Comparison of ENCODE assay signal across 12 cellular contexts in the genomic region with DNA sequence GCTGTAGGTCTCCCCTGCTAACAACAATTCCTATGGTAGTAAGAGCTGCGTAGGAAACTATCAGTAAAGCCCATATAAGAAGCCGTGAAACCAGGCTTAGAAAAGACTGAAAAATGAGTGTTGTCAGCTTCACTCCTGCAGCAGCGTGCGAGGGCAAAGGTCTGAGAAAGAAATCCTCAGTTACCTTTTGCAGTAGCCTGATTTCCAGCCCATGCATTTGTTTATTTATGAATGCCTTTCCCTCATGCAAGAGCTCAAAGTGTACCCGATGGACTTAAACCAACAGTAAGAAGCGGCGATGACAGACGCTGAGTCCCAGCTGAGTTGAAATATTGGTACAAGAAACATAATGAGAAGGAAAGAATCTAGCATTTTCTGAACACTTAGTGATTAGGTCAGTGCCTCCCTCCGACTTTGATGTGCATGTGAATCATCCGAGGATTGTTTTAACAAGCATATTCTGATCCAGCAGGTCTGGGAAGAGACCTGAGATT. TPM values are rescaled to one million over a fixed set of nuclear protein-coding genes. Genes with fewer than 3 reads are reported as not detected.
DNase-seq lines count a peak whose midpoint lies in the region; ATAC-seq and TF ChIP-seq lines count a peak whose summit lies in the region.
"Had no signal": no experiment of that assay in that cellular context is flagged by ENCODE, and none has a peak within 500 bp of the region (broad histone marks: within the 10 kb centered on the region; RNA-seq: fewer than 3 reads in every experiment).

No MANE protein-coding gene starts in this region.

- H3K4me1 ChIP-seq in PC-3 (ENCODE audit: insufficient read depth, low read length) (peaks cover 17% of the 10 kb centered on the region), fibroblast of lung (ENCODE audit: control insufficient read depth, extremely low read depth, insufficient read depth, low read length) (peaks cover 3% of the 10 kb centered on the region), prostate gland (replicated peaks) (peaks cover 3% of the 10 kb centered on the region)

- CTCF ChIA-PET in PC-3 (lab: Charles Lee), result interaction anchor here (1.1 kb wide), 1 partner anchor 16 kb away, joined by 3 read pairs; no protein-coding TSS in a partner anchor

- H3K27ac Mint-ChIP-seq in CD14-positive monocyte, result no peak overlapping the region

- H3K9me3 ChIP-seq in PC-3 (ENCODE audit: low read length) (no peaks in the 10 kb centered on the region), fibroblast of lung (ENCODE audit: control insufficient read depth, insufficient read depth, low read depth, low read length) (no peaks in the 10 kb centered on the region), prostate gland (no peaks in the 10 kb centered on the region)

- H3K27ac ChIP-seq in PC-3 (ENCODE audit: low read length) (0 out of 2 replicates have a peak overlapping the region, but pooled peaks have one; percentile 4), fibroblast of lung (ENCODE audit: insufficient read depth, low read length) (no peak overlapping the region), prostate gland (peak overlapping the region; percentile 30 to 67)

- H3K4me3 Mint-ChIP-seq in CD14-positive monocyte, result no peak overlapping the region

- peaks cover 70% of the 10 kb centered on the region for H3K4me1 Mint-ChIP-seq in CD14-positive monocyte

- 21% methylated on average over 10 of the region's 10 CpGs for WGBS in prostate gland

- H3K27me3 ChIP-seq in PC-3 (ENCODE audit: low read length), result no peaks in the 10 kb centered on the region
- H3K27me3 ChIP-seq in fibroblast of lung (ENCODE audit: control insufficient read depth, insufficient read depth, low read length), result no peaks in the 10 kb centered on the region
- no peaks in the 10 kb centered on the region for H3K27me3 ChIP-seq in prostate gland (replicated peaks; ENCODE audit: insufficient read depth)

- no TSS peak for BruUV-seq in PC-3 (replicated peaks; lab: Mats Ljungman, UMichigan)

- H3K9ac ChIP-seq in PC-3 (ENCODE audit: low read length) (no peak overlapping the region), fibroblast of lung (ENCODE audit: insufficient read depth, low read length) (no peak overlapping the region)

- H3K4me2 ChIP-seq in PC-3 (ENCODE audit: low read length) (peak overlapping the region; percentile 79), fibroblast of lung (ENCODE audit: extremely low read depth, insufficient read depth, low read length) (peak overlapping the region; percentile 40)

- no peaks in the 10 kb centered on the region for H3F3A ChIP-seq in PC-3 (ENCODE audit: low read length, unreplicated experiment)

- H3K4me3 ChIP-seq in PC-3 (ENCODE audit: low read length) (peak overlapping the region; percentile 61), fibroblast of lung (replicated peaks in 1 of 4; ENCODE audit: control extremely low read depth in 1 of 4, insufficient read depth in 1 of 4, low read depth in 3 of 4, low read length in 4 of 4) (peak overlapping the region in 1 of 4 experiments; percentile 28), prostate gland (peak overlapping the region in 1 of 2 donors; percentile 8)

- H2AFZ ChIP-seq in PC-3 (ENCODE audit: low read length) (peak overlapping the region; percentile 59), fibroblast of lung (ENCODE audit: low read length) (peak overlapping the region; percentile 50)

- peak; percentile 8 for DNase-seq in GM04503 (ENCODE audit: low read depth)
- DNase-seq in PC-3, result peak; percentile 77
- peak; percentile 28 to 40 for DNase-seq in fibroblast of lung (ENCODE audit: low read depth in 2 of 2)
- DNase-seq in prostate gland (ENCODE audit: low spot score), result peak; percentile 45
- no peak for DNase-seq in CD14-positive monocyte (ENCODE audit: low spot score)
- DNase-seq in NCI-H226, result no peak
- DNase-seq in NCI-H2196 (lab: John Stamatoyannopoulos, UW; ENCODE audit: unreplicated experiment), result no peak
- DNase-seq: activated naive CD4-positive, alpha-beta T cell; substantia nigra; T1000 had no signal

- H3K9me3 Mint-ChIP-seq in CD14-positive monocyte, result peaks cover 0 to 3% (median 0%) of the 10 kb centered on the region in 7 donors

- no peaks in the 10 kb centered on the region for H3K9me2 ChIP-seq in PC-3 (replicated peaks; ENCODE audit: low read length)

- H3K36me3 ChIP-seq in PC-3 (ENCODE audit: low read depth, low read length), result no peaks in the 10 kb centered on the region
- no peaks in the 10 kb centered on the region for H3K36me3 ChIP-seq in fibroblast of lung (ENCODE audit: control insufficient read depth, insufficient read depth, low read length)
- no peaks in the 10 kb centered on the region for H3K36me3 ChIP-seq in prostate gland

- H3K36me3 Mint-ChIP-seq in CD14-positive monocyte, result no peaks in the 10 kb centered on the region

- H3K79me2 ChIP-seq in PC-3 (ENCODE audit: low read length) (no peaks in the 10 kb centered on the region), fibroblast of lung (ENCODE audit: control insufficient read depth, insufficient read depth, low read length) (no peaks in the 10 kb centered on the region)

- H4K20me1 ChIP-seq in PC-3 (ENCODE audit: low read length) (no peaks in the 10 kb centered on the region), fibroblast of lung (ENCODE audit: control insufficient read depth, extremely low read depth, insufficient read depth, low read length) (no peaks in the 10 kb centered on the region)

- TF ChIP-seq CTCF in PC-3 (conservative IDR thresholded peaks at IDR 0.05; ENCODE audit: low read depth, low read length) (no peak), fibroblast of lung (conservative IDR thresholded peaks at IDR 0.05 in 1 of 2, IDR thresholded peaks at IDR 0.05 in 1 of 2; ENCODE audit: low read depth in 1 of 2, low read length in 2 of 2) (no peak), prostate gland (IDR thresholded peaks at IDR 0.05) (no peak), CD14-positive monocyte (IDR thresholded peaks at IDR 0.05) (no peak)

- POLR2A ChIA-PET in PC-3 (lab: Charles Lee; ENCODE audit: unreplicated experiment), result no interaction called here

- ATAC-seq in PC-3 (peak; percentile 86), GM21737 (IDR thresholded peaks at IDR 0.05; ENCODE audit: unreplicated experiment) (no peak)
- ATAC-seq: sciatic nerve had no signal

- H3K27me3 Mint-ChIP-seq in CD14-positive monocyte (ENCODE audit: low read depth in 3 of 3), result peaks cover 0 to 5% (median 2%) of the 10 kb centered on the region in 3 donors

- intact Hi-C loops in PC-3 (cut with micrococcal nuclease), result no loop called here
- intact Hi-C loops in prostate gland (cut with DNase I), result no loop called here
- intact Hi-C loops in CD14-positive monocyte (cut with micrococcal nuclease), result no loop called here

- TF ChIP-seq POLR2A in prostate gland (IDR thresholded peaks at IDR 0.05), result no peak

RNA-seq across cellular contexts. Expression of gene POLI, which starts 15.0 kb away (rescaled TPM):
- total RNA-seq in PC-3 (2014; rRNA removed), result 6.3 and 9.9 TPM in 2 replicates
- 26.9 and 29.5 TPM in 2 replicates for total RNA-seq in fibroblast of lung
- 17.2 and 28.3 TPM in 2 replicates for polyA plus RNA-seq in fibroblast of lung
- 10.1 and 14.2 TPM in 2 replicates for polyA plus RNA-seq in fibroblast of lung (2012)
- 1.6 and 1.8 TPM in 2 replicates for polyA minus RNA-seq in fibroblast of lung (ENCODE audit: low replicate concordance)
- total RNA-seq in prostate gland, result 10 to 100 TPM; 43.9 to 51.9 TPM
- 1 to 10 TPM; 4.9 to 6.5 TPM for polyA plus RNA-seq in CD14-positive monocyte

RNA-seq across cellular contexts. Expression of gene MBD2, which starts 29.8 kb away (rescaled TPM):
- total RNA-seq in PC-3 (2014; rRNA removed) (31.9 and 37.0 TPM in 2 replicates), fibroblast of lung (17.2 and 43.8 TPM in 2 replicates), prostate gland (10 to 100 TPM; 33.3 to 50.3 TPM)
- polyA plus RNA-seq in fibroblast of lung (29.7 and 32.5 TPM in 2 replicates), CD14-positive monocyte (10 to 100 TPM; 11.6 to 25.2 TPM)
- polyA plus RNA-seq in fibroblast of lung (2012), result 34.8 and 35.2 TPM in 2 replicates
- 1.8 and 16.2 TPM in 2 replicates for polyA minus RNA-seq in fibroblast of lung (ENCODE audit: low replicate concordance)

Comparison
In these comparisons a context has a peak if more than half of its experiments do, and no peak if none do; other contexts are left out.
1. DNase-seq: peak in GM04503 (single experiment), PC-3 (single experiment), fibroblast of lung (2 of 2) and prostate gland (single experiment); none in CD14-positive monocyte (single experiment), NCI-H226 (single experiment) and NCI-H2196 (single experiment).